ENCODE assay signal across 1 cellular context in genomic region chr6:106005954-106006353, GRCh38.
TF ChIP-seq lines count a peak whose summit lies in the region.

No MANE protein-coding gene starts in this region.

TF ChIP-seq in IMR-90, 13 proteins besides CTCF, POLR2A, EP300 and RAD21 (continued from another document):
- no peak for TF ChIP-seq ELK1 (IDR thresholded peaks at IDR 0.05; ENCODE audit: borderline replicate concordance, low read depth, low read length)
- no peak for TF ChIP-seq BHLHE40 (IDR thresholded peaks at IDR 0.05; ENCODE audit: low read depth, low read length)
- TF ChIP-seq MAZ (IDR thresholded peaks at IDR 0.05; ENCODE audit: borderline replicate concordance, low read depth, low read length): no peak
- no peak for TF ChIP-seq MXI1 (IDR thresholded peaks at IDR 0.05; ENCODE audit: borderline replicate concordance, low read depth, low read length)
- no peak for TF ChIP-seq USF2 (IDR thresholded peaks at IDR 0.05; ENCODE audit: low read depth, low read length)
- TF ChIP-seq NFE2L2 (IDR thresholded peaks at IDR 0.05; ENCODE audit: low read depth, low read length): no peak
- no peak for TF ChIP-seq RFX5 (IDR thresholded peaks at IDR 0.05; ENCODE audit: low read depth, low read length)
- TF ChIP-seq FOS (IDR thresholded peaks at IDR 0.05; ENCODE audit: low read depth, low read length): no peak
- no peak for TF ChIP-seq SMC3 (IDR thresholded peaks at IDR 0.05; ENCODE audit: low read depth, low read length)
- no peak for TF ChIP-seq CEBPB (IDR thresholded peaks at IDR 0.05; ENCODE audit: low read depth, low read length)
TF ChIP-seq in IMR-90: peak in this region for 0.
